ENCODE assay signal across 14 cellular contexts in genomic region chr18:9878783-9879242, GRCh38. TPM values are rescaled to one million over a fixed set of nuclear protein-coding genes. Genes with fewer than 3 reads are reported as not detected.
DNase-seq lines count a peak whose midpoint lies in the region; ATAC-seq, FAIRE-seq and TF ChIP-seq lines count a peak whose summit lies in the region.
"Had no signal": no experiment of that assay in that cellular context is flagged by ENCODE, and none has a peak within 500 bp of the region (broad histone marks: within the 10 kb centered on the region; RNA-seq: fewer than 3 reads in every experiment).

No MANE protein-coding gene starts in this region.

- H2BK15ac ChIP-seq in mesendoderm (replicated peaks; ENCODE audit: low read depth) = no peak overlapping the region

- no peaks in the 10 kb centered on the region for H3K36me3 ChIP-seq in CD8-positive, alpha-beta memory T cell (ENCODE audit: insufficient read depth, low read length)
- H3K36me3 ChIP-seq in mesendoderm (ENCODE audit: control insufficient read depth, insufficient read depth, low read length) = no peaks in the 10 kb centered on the region
- H3K36me3 ChIP-seq: HAP-1 had no signal

- H3K9me3 ChIP-seq in A549 = no peaks in the 10 kb centered on the region
- H3K9me3 ChIP-seq in CD8-positive, alpha-beta memory T cell (ENCODE audit: low read length) = no peaks in the 10 kb centered on the region
- H3K9me3 ChIP-seq: HAP-1 had no signal

- no peak overlapping the region for H3K4me3 ChIP-seq in A549
- H3K4me3 ChIP-seq in CD8-positive, alpha-beta memory T cell (ENCODE audit: low read length) = no peak overlapping the region
- H3K4me3 ChIP-seq in mesendoderm (ENCODE audit: low read length) = no peak overlapping the region
- H3K4me3 ChIP-seq: HAP-1 had no signal

- WGBS in A549 (ENCODE audit: missing lambda C conversion rate) = 88% methylated on average over 6 of the region's 6 CpGs
- WGBS in mesendoderm (ENCODE audit: extremely low coverage, insufficient coverage, low lambda C conversion rate) = no CpG with 5 or more reads among the region's 6 CpGs

- POLR2A ChIA-PET in A549 (lab: Yijun Ruan, JAX) = no interaction called here
- POLR2A ChIA-PET in CD8-positive, alpha-beta memory T cell (lab: Charles Lee) = no interaction called here

- no peak for TF ChIP-seq EP300 in A549 (IDR thresholded peaks at IDR 0.05)

- H3K9ac ChIP-seq in mesendoderm (ENCODE audit: low read length) = no peak overlapping the region
- H3K9ac ChIP-seq: KMS-11 had no signal

- H3K18ac ChIP-seq in mesendoderm (ENCODE audit: low read length) = no peak overlapping the region

- TF ChIP-seq CTCF in A549 (IDR thresholded peaks at IDR 0.05) (no peak), HFFc6 (IDR thresholded peaks at IDR 0.05) (no peak)

- no peak overlapping the region for H4K5ac ChIP-seq in mesendoderm (ENCODE audit: low read length)

- ATAC-seq in A549 (no peak), GM21381 (IDR thresholded peaks at IDR 0.05; ENCODE audit: unreplicated experiment) (no peak)

- no peak overlapping the region for H2BK120ac ChIP-seq in mesendoderm (ENCODE audit: low read depth, low read length)

- H3K4me1 ChIP-seq in A549 = peaks cover 27% of the 10 kb centered on the region
- no peaks in the 10 kb centered on the region for H3K4me1 ChIP-seq in CD8-positive, alpha-beta memory T cell (ENCODE audit: insufficient read depth, low read length)
- peaks cover 4% of the 10 kb centered on the region for H3K4me1 ChIP-seq in mesendoderm (ENCODE audit: control insufficient read depth, low read depth, low read length)

- H3K4me2 ChIP-seq in A549 (no peak overlapping the region), mesendoderm (ENCODE audit: low read length) (no peak overlapping the region)

- no peak overlapping the region for H3K4me3 Mint-ChIP-seq in CD8-positive, alpha-beta memory T cell
- no peak overlapping the region for H3K4me3 Mint-ChIP-seq in HFFc6
- H3K4me3 Mint-ChIP-seq: CD4-positive, alpha-beta T cell had no signal

- peak overlapping the region; percentile 8 for H3K56ac ChIP-seq in mesendoderm (ENCODE audit: low read length)

- CTCF ChIA-PET in A549 (lab: Yijun Ruan, JAX) = no interaction called here
- CTCF ChIA-PET in CD8-positive, alpha-beta memory T cell (lab: Charles Lee) = no interaction called here

- FAIRE-seq in A549 (lab: Jason Lieb, UNC) = no peak
- FAIRE-seq: HTR-8/SVneo had no signal

- H3K27me3 ChIP-seq in CD8-positive, alpha-beta memory T cell (ENCODE audit: insufficient read depth, low read length, poor library complexity, severe bottlenecking) = peaks cover 8% of the 10 kb centered on the region
- no peaks in the 10 kb centered on the region for H3K27me3 ChIP-seq in mesendoderm (ENCODE audit: insufficient read depth, low read length, poor library complexity)

- no peaks in the 10 kb centered on the region for H3K9me3 Mint-ChIP-seq in CD8-positive, alpha-beta memory T cell
- no peaks in the 10 kb centered on the region for H3K9me3 Mint-ChIP-seq in HFFc6
- H3K9me3 Mint-ChIP-seq: CD4-positive, alpha-beta T cell had no signal

- peak overlapping the region; percentile 4 to 72; a peak in 4 of 6 replicates for H3K27ac ChIP-seq in A549
- H3K27ac ChIP-seq in CD8-positive, alpha-beta memory T cell (ENCODE audit: low read depth, low read length) = peak overlapping the region; percentile 38
- H3K27ac ChIP-seq in mesendoderm (ENCODE audit: low read depth, low read length) = no peak overlapping the region
- H3K27ac ChIP-seq: C4-2B, KMS-11 had no signal

- no peak overlapping the region for H3K4ac ChIP-seq in mesendoderm (ENCODE audit: low read depth, low read length)

- no peak overlapping the region for H4K8ac ChIP-seq in mesendoderm (ENCODE audit: low read depth, low read length)

- no peak for TF ChIP-seq RAD21 in A549 (conservative IDR thresholded peaks at IDR 0.05 in 1 of 2, IDR thresholded peaks at IDR 0.05 in 1 of 2)

- DNase-seq in A549 (ENCODE audit: low read depth in 1 of 2, low spot score in 1 of 2) (no peak), HFFc6 (no peak), mesendoderm (no peak), T-helper 9 cell (no peak)
- DNase-seq in CD8-positive, alpha-beta memory T cell = no peak
- DNase-seq: AML-193; CD4-positive, alpha-beta T cell; DMS79 treated with DMSO at 0.1 percent for 48 hours; GF-D8 had no signal

- no peak overlapping the region for H3K27ac Mint-ChIP-seq in CD8-positive, alpha-beta memory T cell
- H3K27ac Mint-ChIP-seq in HFFc6 = peak overlapping the region; percentile 52; the same call in 1 of the 2 replicates
- H3K27ac Mint-ChIP-seq: CD4-positive, alpha-beta T cell had no signal

- no peak overlapping the region for H3K23ac ChIP-seq in mesendoderm (ENCODE audit: low read length)

- no peaks in the 10 kb centered on the region for H3K79me1 ChIP-seq in mesendoderm (ENCODE audit: low read length)

- H3K79me2 ChIP-seq in mesendoderm (ENCODE audit: control insufficient read depth, insufficient read depth, low read length) = no peaks in the 10 kb centered on the region

- no peaks in the 10 kb centered on the region for H3K36me3 Mint-ChIP-seq in CD8-positive, alpha-beta memory T cell
- H3K36me3 Mint-ChIP-seq in HFFc6 (ENCODE audit: low read depth) = no peaks in the 10 kb centered on the region

- TF ChIP-seq POLR2A in A549 (IDR thresholded peaks at IDR 0.05; ENCODE audit: low read length) = no peak

- H3K4me1 Mint-ChIP-seq in CD8-positive, alpha-beta memory T cell = peaks cover 3 to 6% (median 3%) of the 10 kb centered on the region in 3 donors
- peaks cover 48% of the 10 kb centered on the region for H3K4me1 Mint-ChIP-seq in HFFc6 (ENCODE audit: low read depth)

- H3K27me3 Mint-ChIP-seq in CD8-positive, alpha-beta memory T cell = peaks cover 4 to 7% of the 10 kb centered on the region in 2 donors
- H3K27me3 Mint-ChIP-seq in HFFc6 (ENCODE audit: insufficient read depth) = no peaks in the 10 kb centered on the region

- H2BK5ac ChIP-seq in mesendoderm (ENCODE audit: low read length) = no peak overlapping the region

- H2AK5ac ChIP-seq in mesendoderm (ENCODE audit: low read length) = no peak overlapping the region

TF ChIP-seq in A549, 52 proteins besides CTCF, POLR2A, EP300 and RAD21:
- TF ChIP-seq RFX5 (IDR thresholded peaks at IDR 0.05) (no peak), RNF2 (IDR thresholded peaks at IDR 0.05; ENCODE audit: borderline replicate concordance, low read depth) (no peak), PBX3 (IDR thresholded peaks at IDR 0.05) (no peak), RCOR1 (IDR thresholded peaks at IDR 0.05; ENCODE audit: low read depth, low read length) (no peak)

RNA-seq across cellular contexts. Expression of gene TXNDC2, which starts 7.0 kb away (rescaled TPM):
- polyA plus RNA-seq in A549 (2011; rRNA removed) (0.16 TPM in 1 of 2 replicates, not detected in the other), A549 (2017; fragmentation: RNase III; extraction: RNeasy Plus Mini Kit Qiagen cat#74134 plus additional on column Dnase treatment) (0.06 to 0.12 TPM in 2 of 3 replicates, not detected in the other)
- 0.05 and 0.09 TPM in 2 replicates for polyA plus RNA-seq in A549 (2012; cell fraction: cytosol; rRNA removed)
- polyA plus RNA-seq in A549 (2012; cell fraction: nucleus; rRNA removed) = 0.12 TPM in 1 of 2 replicates, not detected in the other
- 0.37 TPM in 1 of 2 replicates, not detected in the other for polyA minus RNA-seq in A549 (2011; rRNA and poly(A)+ RNA removed)
- not detected for total RNA-seq in CD8-positive, alpha-beta memory T cell
- polyA plus RNA-seq in CD8-positive, alpha-beta memory T cell = not detected
- under 1 TPM in 3 of 6 experiments, not detected in 3; 0.14 to 0.34 (median 0.18) TPM for total RNA-seq in HFFc6 (2021; fragmentation: NEBNext Ultra II Directional; extraction: Animal tissue kit (Norgen Biotek cat#: 25700))
- polyA plus RNA-seq in mesendoderm (2013, experiment 1 of 2) = 0.11 TPM
- 0.32 TPM for polyA plus RNA-seq in mesendoderm (2013, experiment 2 of 2)
- total RNA-seq: CD4-positive, alpha-beta T cell had no signal

RNA-seq across cellular contexts. Expression of gene VAPA, which starts 35.0 kb away (rescaled TPM):
- polyA plus RNA-seq in A549 (2011; rRNA removed) (356 and 391 TPM in 2 replicates), A549 (2017; fragmentation: RNase III; extraction: RNeasy Plus Mini Kit Qiagen cat#74134 plus additional on column Dnase treatment) (158 to 166 TPM (median 161 TPM) in 3 replicates)
- polyA plus RNA-seq in A549 (2012; cell fraction: cytosol; rRNA removed) = 99.8 and 102 TPM in 2 replicates
- 37.3 and 47.0 TPM in 2 replicates for polyA plus RNA-seq in A549 (2012; cell fraction: nucleus; rRNA removed)
- polyA minus RNA-seq in A549 (2011; rRNA and poly(A)+ RNA removed) = 72.5 and 89.1 TPM in 2 replicates
- total RNA-seq in CD8-positive, alpha-beta memory T cell = 100 to 1,000 TPM; 167 to 193 TPM
- polyA plus RNA-seq in CD8-positive, alpha-beta memory T cell = 228 TPM
- 100 to 1,000 TPM; 184 to 237 (median 206) TPM for total RNA-seq in HFFc6 (2021; fragmentation: NEBNext Ultra II Directional; extraction: Animal tissue kit (Norgen Biotek cat#: 25700))
- 128 TPM for polyA plus RNA-seq in mesendoderm (2013, experiment 1 of 2)
- polyA plus RNA-seq in mesendoderm (2013, experiment 2 of 2) = 129 TPM
